25 cellular contexts compared by ENCODE assay signal in genomic region chr11:116148056-116148455, GRCh38.
DNase-seq lines count a peak whose midpoint lies in the region; ATAC-seq, FAIRE-seq and TF ChIP-seq lines count a peak whose summit lies in the region.
"Had no signal": no experiment of that assay in that cellular context is flagged by ENCODE, and none has a peak within 500 bp of the region (broad histone marks: within the 10 kb centered on the region; RNA-seq: fewer than 3 reads in every experiment).

No MANE protein-coding gene starts in this region.

- H3K27me3 ChIP-seq in H9 (ENCODE audit: insufficient read depth, low read length) (no peaks in the 10 kb centered on the region), pancreas (no peaks in the 10 kb centered on the region)
- H3K27me3 ChIP-seq: cardiac muscle cell had no signal

- peak; percentile 40 for DNase-seq in COLO668 (lab: John Stamatoyannopoulos, UW; ENCODE audit: unreplicated experiment)
- DNase-seq in H9 = peak; percentile 54
- DNase-seq in NCI-H69 (lab: John Stamatoyannopoulos, UW) = peak; percentile 93
- DNase-seq in glutamatergic neuron = peak; percentile 58
- DNase-seq in pancreas = no peak
- DNase-seq in SK-N-DZ (ENCODE audit: low spot score) = no peak
- DNase-seq: ACHN; activated CD4-positive, alpha-beta memory T cell treated with anti-CD3 and anti-CD28 coated beads for 36 hours; activated naive CD4-positive, alpha-beta T cell; activated T-cell treated with anti-CD3 and anti-CD28 coated beads, Interleukin-2, amount 50 U/mL, for 1 hour; amniotic stem cell; foreskin melanocyte; hypothalamus; left cardiac atrium; SHP77; spleen; stimulated activated CD4-positive, alpha-beta T cell treated with anti-CD3 and anti-CD28 coated beads, Interleukin-4, amount 100 ng/mL, for 4 hours had no signal

- H3K36me3 Mint-ChIP-seq in H9 (ENCODE audit: insufficient read depth in 1 of 3, low read depth in 3 of 3) = peaks cover 0 to 1% (median 0%) of the 10 kb centered on the region in 3 experiments; a peak in 1 of 7 replicates
- peaks cover 5% of the 10 kb centered on the region for H3K36me3 Mint-ChIP-seq in glutamatergic neuron (ENCODE audit: unreplicated experiment)
- H3K36me3 Mint-ChIP-seq: activated CD4-positive, alpha-beta memory T cell treated with anti-CD3 and anti-CD28 coated beads for 36 hours; CD14-positive monocyte had no signal

- no peaks in the 10 kb centered on the region for H3K79me2 ChIP-seq in H9 (ENCODE audit: insufficient read depth, low read length)

- H3K27ac Mint-ChIP-seq in H9 (no peak overlapping the region; a peak in 1 of 7 replicates), glutamatergic neuron (ENCODE audit: unreplicated experiment) (peak overlapping the region; percentile 56)
- H3K27ac Mint-ChIP-seq: activated CD4-positive, alpha-beta memory T cell treated with anti-CD3 and anti-CD28 coated beads for 36 hours; CD14-positive monocyte had no signal

- H3K4me1 Mint-ChIP-seq in H9 (peaks cover 20 to 21% of the 10 kb centered on the region in 2 experiments), glutamatergic neuron (ENCODE audit: low read depth, unreplicated experiment) (peaks cover 31% of the 10 kb centered on the region)
- H3K4me1 Mint-ChIP-seq: CD14-positive monocyte had no signal

- no peaks in the 10 kb centered on the region for H4K20me1 ChIP-seq in H9 (ENCODE audit: control insufficient read depth, insufficient read depth, insufficient read length)

- H3K4me3 ChIP-seq in pancreas = no peak overlapping the region
- H3K4me3 ChIP-seq: cardiac muscle cell, spleen had no signal

- no peak overlapping the region for H2BK120ac ChIP-seq in H9 (ENCODE audit: low read depth, low read length, poor library complexity, severe bottlenecking)

- no peak overlapping the region for H2BK15ac ChIP-seq in H9 (ENCODE audit: low read depth, low read length)

- no peak for FAIRE-seq in pancreas (lab: Jason Lieb, UNC)
- FAIRE-seq: GM18507 had no signal

- H3K18ac ChIP-seq in H9 (ENCODE audit: insufficient read length, low read depth, low read length) = no peak overlapping the region

- no peak overlapping the region for H3K9ac ChIP-seq in H9 (ENCODE audit: extremely low read depth, insufficient read length, low read length)
- H3K9ac ChIP-seq: KMS-11 had no signal

- no peak overlapping the region for H2AK5ac ChIP-seq in H9 (ENCODE audit: insufficient read length, low read length)

- H3K4ac ChIP-seq in H9 (ENCODE audit: low read depth, low read length) = no peak overlapping the region

- TF ChIP-seq CTCF in H9 (conservative IDR thresholded peaks at IDR 0.05) (no peak), glutamatergic neuron (IDR thresholded peaks at IDR 0.05; ENCODE audit: partially characterized antibody, unreplicated experiment) (no peak), pancreas (IDR thresholded peaks at IDR 0.05) (no peak)

- no peaks in the 10 kb centered on the region for H3K79me1 ChIP-seq in H9 (ENCODE audit: insufficient read depth, low read depth, low read length, poor library complexity, severe bottlenecking)

- no peak overlapping the region for H4K91ac ChIP-seq in H9 (ENCODE audit: insufficient read length, low read depth, low read length)

- no peak overlapping the region for H3K56ac ChIP-seq in H9 (ENCODE audit: insufficient read length, low read depth, low read length)

- H3K36me3 ChIP-seq in pancreas = no peaks in the 10 kb centered on the region
- H3K36me3 ChIP-seq: cardiac muscle cell, spleen had no signal

- H3K4me2 ChIP-seq in H9 (ENCODE audit: insufficient read depth, insufficient read length, low read length) = no peak overlapping the region
- H3K4me2 ChIP-seq: KMS-11 had no signal

- H3K14ac ChIP-seq in H9 (ENCODE audit: insufficient read depth, low read length) = no peak overlapping the region

- intact Hi-C loops in pancreas (cut with DNase I) = no loop called here

- H3K27ac ChIP-seq in H9 (ENCODE audit: insufficient read length, low read depth, low read length) (no peak overlapping the region), pancreas (no peak overlapping the region)
- H3K27ac ChIP-seq: cardiac muscle cell, epithelial cell of prostate, KMS-11, spleen had no signal

- no peak overlapping the region for H2BK5ac ChIP-seq in H9 (ENCODE audit: insufficient read length, low read length)

- no peak overlapping the region for H3K4me3 Mint-ChIP-seq in H9
- peak overlapping the region; percentile 47 for H3K4me3 Mint-ChIP-seq in glutamatergic neuron (ENCODE audit: unreplicated experiment)
- H3K4me3 Mint-ChIP-seq: activated CD4-positive, alpha-beta memory T cell treated with anti-CD3 and anti-CD28 coated beads for 36 hours; CD14-positive monocyte; neural crest cell had no signal

- no peak overlapping the region for H2AFZ ChIP-seq in H9 (ENCODE audit: low read length)

- H3K27me3 Mint-ChIP-seq in H9 (ENCODE audit: low read depth) = no peaks in the 10 kb centered on the region; the same call in none of the 2 replicates
- peaks cover 4% of the 10 kb centered on the region for H3K27me3 Mint-ChIP-seq in glutamatergic neuron (ENCODE audit: unreplicated experiment)

- H4K5ac ChIP-seq in H9 (ENCODE audit: insufficient read length, low read depth, low read length) = no peak overlapping the region

- H3T11ph ChIP-seq in H9 (ENCODE audit: low read length) = no peak overlapping the region

- H2BK20ac ChIP-seq in H9 (ENCODE audit: low read depth, low read length, poor library complexity, severe bottlenecking) = no peak overlapping the region

- H3K9me3 Mint-ChIP-seq in H9 (peaks cover 3% of the 10 kb centered on the region in 2 experiments; a peak in 4 of 5 replicates), glutamatergic neuron (ENCODE audit: unreplicated experiment) (peaks cover 6% of the 10 kb centered on the region)
- H3K9me3 Mint-ChIP-seq: activated CD4-positive, alpha-beta memory T cell treated with anti-CD3 and anti-CD28 coated beads for 36 hours had no signal

- ATAC-seq in pancreas = no peak
- ATAC-seq in HG03139 (IDR thresholded peaks at IDR 0.05; ENCODE audit: unreplicated experiment) = no peak
- ATAC-seq in HG02970 (IDR thresholded peaks at IDR 0.05; ENCODE audit: low FRiP score, unreplicated experiment) = no peak
- ATAC-seq: left cardiac atrium had no signal

- H4K8ac ChIP-seq in H9 (replicated peaks; ENCODE audit: insufficient read length, low read depth, low read length) = no peak overlapping the region

- WGBS in H9 (ENCODE audit: extremely low coverage, insufficient read length, low lambda C conversion rate) = no CpG with 5 or more reads among the region's 10 CpGs
- 49 to 50% methylated on average over 10 of the region's 10 CpGs for WGBS in pancreas, 2 donors

- no peak overlapping the region for H3K23ac ChIP-seq in H9 (ENCODE audit: insufficient read length, low read depth, low read length)

- H3K23me2 ChIP-seq in H9 (ENCODE audit: insufficient read length, low read depth, low read length, poor library complexity, severe bottlenecking) = no peaks in the 10 kb centered on the region

- no peaks in the 10 kb centered on the region for H3K9me3 ChIP-seq in H9 (ENCODE audit: control insufficient read depth, low read depth, low read length)
- no peaks in the 10 kb centered on the region for H3K9me3 ChIP-seq in pancreas

- no peak overlapping the region for H2BK12ac ChIP-seq in H9 (ENCODE audit: insufficient read length, low read depth, low read length)

- no peaks in the 10 kb centered on the region for H3K4me1 ChIP-seq in H9 (ENCODE audit: insufficient read depth, low read length)
- H3K4me1 ChIP-seq in pancreas = no peaks in the 10 kb centered on the region
- H3K4me1 ChIP-seq: spleen had no signal

Comparison
In these comparisons a context has a peak if more than half of its experiments do, and no peak if none do; other contexts are left out.
1. DNase-seq: peak in COLO668 (single experiment), H9 (single experiment), NCI-H69 (single experiment) and glutamatergic neuron (single experiment); none in pancreas (0 of 6) and SK-N-DZ (single experiment).